1 cellular context compared by ENCODE assay signal in genomic region chr2:112542123-112542973, GRCh38.
TF ChIP-seq lines count a peak whose summit lies in the region.

TSS of gene POLR1B (plus strand) at chr2:112542465. CDS start at chr2:112542495, 30 bp downstream.

TF ChIP-seq in K562, 482 proteins besides CTCF, POLR2A, EP300 and RAD21 (continued from another document and continues in another):
- TF ChIP-seq PRPF4 (IDR thresholded peaks at IDR 0.05; ENCODE audit: insufficient read depth, low read depth, low read length, poor library complexity, severe bottlenecking) (no peak), MTF1 (CRISPR knock-in tag; IDR thresholded peaks at IDR 0.05; ENCODE audit: borderline replicate concordance) (no peak), ASH1L (IDR thresholded peaks at IDR 0.05; ENCODE audit: borderline replicate concordance, low read depth, partially characterized antibody) (no peak), SRSF3 (IDR thresholded peaks at IDR 0.05; ENCODE audit: insufficient read depth, low read length) (no peak), HIVEP1 (CRISPR knock-in tag; IDR thresholded peaks at IDR 0.05) (no peak), HNRNPK (IDR thresholded peaks at IDR 0.05; ENCODE audit: low read depth, low read length, poor library complexity, severe bottlenecking) (no peak), CHD4 (IDR thresholded peaks at IDR 0.05; ENCODE audit: insufficient read depth, insufficient replicate concordance, low read depth, low read length, poor library complexity, severe bottlenecking) (no peak), ATF3 (IDR thresholded peaks at IDR 0.05) (0 out of 2 replicates have a peak, but pooled peaks have one; percentile 26), ATF3 (CRISPR knock-in tag; conservative IDR thresholded peaks at IDR 0.05) (peak; percentile 63; the same call in 1 of the 2 replicates), NFIC (IDR thresholded peaks at IDR 0.05) (peak; percentile 24; the same call in 1 of the 2 replicates), MBD2 (IDR thresholded peaks at IDR 0.05; ENCODE audit: borderline replicate concordance, low read depth) (peak; percentile 80), CREB5 (CRISPR knock-in tag; IDR thresholded peaks at IDR 0.05) (no peak), THAP12 (CRISPR knock-in tag; IDR thresholded peaks at IDR 0.05) (no peak), TRIM24 (IDR thresholded peaks at IDR 0.05) (peak in 1 of 2 experiments; percentile 83; a peak in 2 of 4 replicates), ARID1B (IDR thresholded peaks at IDR 0.05) (no peak), PBX2 (CRISPR knock-in tag; IDR thresholded peaks at IDR 0.05; ENCODE audit: low read depth) (no peak), PBX2 (tag; conservative IDR thresholded peaks at IDR 0.05; ENCODE audit: low read depth) (no peak), ATF1 (CRISPR knock-in tag; IDR thresholded peaks at IDR 0.05) (no peak), ATF1 (tag; IDR thresholded peaks at IDR 0.05) (peak; percentile 88), HDGF (IDR thresholded peaks at IDR 0.05) (no peak), ZBTB11 (CRISPR knock-in tag; IDR thresholded peaks at IDR 0.05) (peak; percentile 89 to 98 (median 97)), ZNF780A (CRISPR knock-in tag; IDR thresholded peaks at IDR 0.05) (no peak), ETV6 (IDR thresholded peaks at IDR 0.05; ENCODE audit: borderline replicate concordance in 1 of 2, low read depth in 2 of 2, low read length in 1 of 2) (peak in 1 of 2 experiments; percentile 5; a peak in 1 of 4 replicates), ETV6 (CRISPR knock-in tag; IDR thresholded peaks at IDR 0.05; ENCODE audit: borderline replicate concordance) (peak; percentile 11; the same call in 1 of the 2 replicates), GABPB1 (CRISPR knock-in tag; IDR thresholded peaks at IDR 0.05) (peak; percentile 99), ZNF124 (CRISPR knock-in tag; IDR thresholded peaks at IDR 0.05) (0 out of 2 replicates have a peak, but pooled peaks have one; percentile 19), ZBTB7A (IDR thresholded peaks at IDR 0.05; ENCODE audit: borderline replicate concordance, control insufficient read depth, low read depth, low read length) (peak; percentile 50; the same call in 1 of the 2 replicates), ARID3A (IDR thresholded peaks at IDR 0.05; ENCODE audit: borderline replicate concordance, low read depth, low read length) (0 out of 2 replicates have a peak, but pooled peaks have one; percentile 2), MCM2 (IDR thresholded peaks at IDR 0.05; ENCODE audit: low read depth) (no peak), HBP1 (CRISPR knock-in tag; IDR thresholded peaks at IDR 0.05) (no peak), ZNF175 (CRISPR knock-in tag; IDR thresholded peaks at IDR 0.05; ENCODE audit: low read depth) (peak; percentile 42; the same call in 1 of the 2 replicates), CBX1 (IDR thresholded peaks at IDR 0.05; ENCODE audit: low read depth) (no peak; the same call in 1 of the 2 replicates), TEAD1 (CRISPR knock-in tag; IDR thresholded peaks at IDR 0.05) (peak in 1 of 2 experiments; percentile 68; a peak in 2 of 4 replicates), LCOR (CRISPR knock-in tag; IDR thresholded peaks at IDR 0.05) (peak; percentile 86), SIN3A (IDR thresholded peaks at IDR 0.05; ENCODE audit: borderline replicate concordance in 2 of 2, control insufficient read depth in 1 of 2, low read depth in 2 of 2, low read length in 2 of 2) (peak; percentile 85 to 95), IRF1 (CRISPR knock-in tag; IDR thresholded peaks at IDR 0.05; ENCODE audit: borderline replicate concordance) (peak; percentile 62; the same call in 1 of the 2 replicates), CHD1 (IDR thresholded peaks at IDR 0.05; ENCODE audit: low read length) (no peak), ZNF121 (CRISPR knock-in tag; conservative IDR thresholded peaks at IDR 0.05) (no peak), DPF2 (IDR thresholded peaks at IDR 0.05) (no peak), SP1 (CRISPR knock-in tag; IDR thresholded peaks at IDR 0.05) (peak; percentile 87), AFF1 (IDR thresholded peaks at IDR 0.05; ENCODE audit: low read depth in 1 of 2, partially characterized antibody in 2 of 2) (peak; percentile 70 to 88), NR3C1 (CRISPR knock-in tag; IDR thresholded peaks at IDR 0.05) (no peak), KLF6 (CRISPR knock-in tag; IDR thresholded peaks at IDR 0.05; ENCODE audit: borderline replicate concordance) (peak; percentile 59; the same call in 1 of the 2 replicates), SUPT5H (IDR thresholded peaks at IDR 0.05) (peak; percentile 68; the same call in 1 of the 2 replicates), HLTF (IDR thresholded peaks at IDR 0.05) (no peak)
